In genomic region chr15:80403712-80404056, GRCh38 we compare ENCODE assay signal across 8 cellular contexts. TPM values are rescaled to one million over a fixed set of nuclear protein-coding genes. Genes with fewer than 3 reads are reported as not detected.
DNase-seq lines count a peak whose midpoint lies in the region; ATAC-seq and TF ChIP-seq lines count a peak whose summit lies in the region.

No MANE protein-coding gene starts in this region.

- intact Hi-C loops in stomach (cut with DNase I; ENCODE audit: low total_unique reads): no loop called here

- no peak for ATAC-seq in GM19452 (IDR thresholded peaks at IDR 0.05; ENCODE audit: unreplicated experiment)

- H3K27me3 ChIP-seq in HUES48 (ENCODE audit: control insufficient read depth, insufficient read depth, low read length) (peaks cover 39% of the 10 kb centered on the region), iPS-20b (ENCODE audit: insufficient read depth, low read length) (peaks cover 44% of the 10 kb centered on the region), stomach (peaks cover 0 to 49% (median 12%) of the 10 kb centered on the region in 3 donors)

- peak overlapping the region; percentile 32 for H3K27ac ChIP-seq in HUES48 (ENCODE audit: low read depth, low read length)
- peak overlapping the region; percentile 28 for H3K27ac ChIP-seq in iPS-20b (ENCODE audit: low read length)
- peak overlapping the region in 3 of 5 donors; percentile 60 to 79 (median 73) for H3K27ac ChIP-seq in stomach

- in situ Hi-C loops in astrocyte of the cerebellum (cut with HindIII; ENCODE audit: low sequenced_read_pairs): no loop called here

- no peaks in the 10 kb centered on the region for H3K36me3 ChIP-seq in HUES48 (ENCODE audit: control insufficient read depth, insufficient read depth, low read length)
- no peaks in the 10 kb centered on the region for H3K36me3 ChIP-seq in iPS-20b (ENCODE audit: insufficient read depth, low read depth, low read length)
- no peaks in the 10 kb centered on the region for H3K36me3 ChIP-seq in stomach

- H3K4me1 ChIP-seq in HUES48 (ENCODE audit: control insufficient read depth, insufficient read depth, low read length): peaks cover 14% of the 10 kb centered on the region
- H3K4me1 ChIP-seq in iPS-20b (ENCODE audit: insufficient read depth, low read length): peaks cover 8% of the 10 kb centered on the region; the same call in 1 of the 2 replicates
- peaks cover 0 to 21% (median 15%) of the 10 kb centered on the region in 4 donors for H3K4me1 ChIP-seq in stomach

- no peak for DNase-seq in astrocyte of the cerebellum (ENCODE audit: low read depth)
- no peak for DNase-seq in stomach
- DNase-seq in HK-2 (ENCODE audit: unreplicated experiment): no peak
- no peak for DNase-seq in activated naive CD4-positive, alpha-beta T cell treated with anti-CD3 and anti-CD28 coated beads, Interleukin-2, amount 50 U/mL, for 16 hours
- DNase-seq in NCI-H1436 (lab: John Stamatoyannopoulos, UW): no peak

- TF ChIP-seq POLR2A in stomach (IDR thresholded peaks at IDR 0.05): no peak

- WGBS in stomach, 5 donors: 2 to 10% (median 6%) methylated on average over 8 to 30 of the region's 30 CpGs

- peak overlapping the region; percentile 76 for H3K4me3 ChIP-seq in HUES48 (ENCODE audit: low read depth, low read length)
- H3K4me3 ChIP-seq in astrocyte of the cerebellum (ENCODE audit: low read depth, low read length): peak overlapping the region; percentile 57
- H3K4me3 ChIP-seq in iPS-20b (ENCODE audit: low read length): peak overlapping the region; percentile 69
- H3K4me3 ChIP-seq in stomach: peak overlapping the region; percentile 55 to 63 (median 58)

- no peaks in the 10 kb centered on the region for H3K9me3 ChIP-seq in HUES48 (ENCODE audit: control insufficient read depth, insufficient read depth, low read length)
- no peaks in the 10 kb centered on the region for H3K9me3 ChIP-seq in iPS-20b (ENCODE audit: insufficient read depth, low read depth, low read length)
- H3K9me3 ChIP-seq in stomach: no peaks in the 10 kb centered on the region

- TF ChIP-seq CTCF in astrocyte of the cerebellum (IDR thresholded peaks at IDR 0.05; ENCODE audit: low read depth, low read length, missing control alignments) (no peak), stomach (IDR thresholded peaks at IDR 0.05) (no peak)

- TF ChIP-seq EP300 in stomach (IDR thresholded peaks at IDR 0.05): no peak

- peak overlapping the region; percentile 84 for H3K9ac ChIP-seq in HUES48 (ENCODE audit: low read depth, low read length)
- H3K9ac ChIP-seq in iPS-20b (ENCODE audit: low read depth, low read length): peak overlapping the region; percentile 82

RNA-seq across cellular contexts. Expression of gene ARNT2, which starts 0.5 kb away (rescaled TPM):
- 10 to 100 TPM in 2 of 5 donors, 1 to 10 TPM in 1, under 1 TPM in 2; 0.58 to 27.4 (median 6.2) TPM for total RNA-seq in stomach
- 1 to 10 TPM; 1.1 to 1.8 (median 1.4) TPM for polyA plus RNA-seq in stomach
